1 cellular context compared by ENCODE assay signal in genomic region chr11:62555464-62556092, GRCh38.
TF ChIP-seq lines count a peak whose summit lies in the region.

No MANE protein-coding gene starts in this region.

TF ChIP-seq in GM23338, 12 proteins besides CTCF, POLR2A, EP300 and RAD21 (continued from another document):
- TF ChIP-seq ETS1 (IDR thresholded peaks at IDR 0.05): no peak
- no peak for TF ChIP-seq ZNF331 (CRISPR knock-in tag; IDR thresholded peaks at IDR 0.05; ENCODE audit: low read depth)
- no peak for TF ChIP-seq ZNF462 (CRISPR knock-in tag; IDR thresholded peaks at IDR 0.05)
